ENCODE assay signal across 1 cellular context in the genomic region with DNA sequence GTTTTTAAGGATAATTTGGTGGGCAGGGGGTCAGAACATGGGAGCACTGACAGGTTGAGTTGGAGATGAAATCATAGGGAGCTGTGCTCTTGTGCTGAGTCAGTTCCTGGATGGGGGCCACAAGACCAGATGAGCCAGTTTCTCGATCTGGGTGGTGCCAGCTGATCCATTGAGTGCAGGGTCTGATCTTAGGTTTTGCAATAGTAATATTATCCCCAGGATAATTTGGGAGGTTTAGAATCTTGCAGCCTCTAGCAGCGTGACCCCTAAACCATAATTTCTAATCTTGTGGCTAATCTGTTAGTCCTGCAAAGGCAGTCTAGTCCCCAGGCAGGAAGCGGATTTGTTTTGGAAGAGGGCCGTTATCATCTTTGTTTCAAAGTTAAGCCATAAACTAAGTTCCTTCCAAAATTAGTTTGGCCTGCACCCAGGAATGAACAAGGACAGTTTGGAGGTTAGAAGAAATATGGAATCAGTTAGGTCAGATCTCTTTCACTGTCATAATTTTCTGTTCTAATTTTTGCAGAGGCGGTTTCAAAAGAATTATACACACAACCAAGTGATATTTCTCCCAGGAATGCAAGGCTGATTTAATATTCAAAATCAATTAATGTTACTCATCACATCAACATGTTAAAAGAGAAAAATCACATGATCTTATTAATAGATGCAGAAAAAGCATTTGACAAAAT.
TF ChIP-seq lines count a peak whose summit lies in the region.

No MANE protein-coding gene starts in this region.

TF ChIP-seq in K562, 482 proteins besides CTCF, POLR2A, EP300 and RAD21 (continued from another document):
- TF ChIP-seq MAFK (IDR thresholded peaks at IDR 0.05; ENCODE audit: low read length) (peak; percentile 50; the same call in 1 of the 2 replicates), ELF2 (CRISPR knock-in tag; IDR thresholded peaks at IDR 0.05) (no peak), ZNF316 (IDR thresholded peaks at IDR 0.05) (peak; percentile 74), RBM34 (IDR thresholded peaks at IDR 0.05; ENCODE audit: borderline replicate concordance, insufficient read depth, low read length) (no peak), EHMT2 (IDR thresholded peaks at IDR 0.05) (no peak), KDM2B (CRISPR knock-in tag; IDR thresholded peaks at IDR 0.05) (no peak), C11orf30 (IDR thresholded peaks at IDR 0.05; ENCODE audit: low read depth) (peak; percentile 81), NCOA2 (IDR thresholded peaks at IDR 0.05; ENCODE audit: partially characterized antibody in 2 of 2) (no peak), ZNF282 (CRISPR knock-in tag; IDR thresholded peaks at IDR 0.05) (no peak), FOXP1 (CRISPR knock-in tag; IDR thresholded peaks at IDR 0.05) (no peak), ZNF239 (CRISPR knock-in tag; IDR thresholded peaks at IDR 0.05) (peak; percentile 58), SIX5 (IDR thresholded peaks at IDR 0.05; ENCODE audit: borderline replicate concordance in 1 of 2, insufficient read depth in 1 of 2, low read depth in 1 of 2, low read length in 2 of 2) (no peak), ILK (tag; IDR thresholded peaks at IDR 0.05; ENCODE audit: borderline replicate concordance, low read depth) (no peak), BRD4 (IDR thresholded peaks at IDR 0.05) (no peak), JUND (IDR thresholded peaks at IDR 0.05; ENCODE audit: borderline replicate concordance, low read depth, low read length) (peak; percentile 41; the same call in 1 of the 2 replicates), JUND (tag; IDR thresholded peaks at IDR 0.05; ENCODE audit: borderline replicate concordance, low read depth, low read length) (no peak), ZNF124 (CRISPR knock-in tag; IDR thresholded peaks at IDR 0.05) (no peak), ZKSCAN3 (CRISPR knock-in tag; IDR thresholded peaks at IDR 0.05) (no peak), TBL1XR1 (IDR thresholded peaks at IDR 0.05; ENCODE audit: low read length in 2 of 2) (no peak), BCOR (IDR thresholded peaks at IDR 0.05) (no peak), ZNF408 (CRISPR knock-in tag; IDR thresholded peaks at IDR 0.05; ENCODE audit: low read depth) (no peak), ZC3H4 (CRISPR knock-in tag; IDR thresholded peaks at IDR 0.05; ENCODE audit: borderline replicate concordance) (no peak), SP2 (IDR thresholded peaks at IDR 0.05; ENCODE audit: extremely low read depth, low read depth, low read length, poor library complexity, severe bottlenecking) (no peak), NFRKB (IDR thresholded peaks at IDR 0.05; ENCODE audit: low read depth) (no peak)
- TF ChIP-seq, protein P1, sequence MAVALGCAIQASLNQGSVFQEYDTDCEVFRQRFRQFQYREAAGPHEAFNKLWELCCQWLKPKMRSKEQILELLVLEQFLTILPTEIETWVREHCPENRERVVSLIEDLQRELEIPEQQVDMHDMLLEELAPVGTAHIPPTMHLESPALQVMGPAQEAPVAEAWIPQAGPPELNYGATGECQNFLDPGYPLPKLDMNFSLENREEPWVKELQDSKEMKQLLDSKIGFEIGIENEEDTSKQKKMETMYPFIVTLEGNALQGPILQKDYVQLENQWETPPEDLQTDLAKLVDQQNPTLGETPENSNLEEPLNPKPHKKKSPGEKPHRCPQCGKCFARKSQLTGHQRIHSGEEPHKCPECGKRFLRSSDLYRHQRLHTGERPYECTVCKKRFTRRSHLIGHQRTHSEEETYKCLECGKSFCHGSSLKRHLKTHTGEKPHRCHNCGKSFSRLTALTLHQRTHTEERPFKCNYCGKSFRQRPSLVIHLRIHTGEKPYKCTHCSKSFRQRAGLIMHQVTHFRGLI (CRISPR knock-in tag; IDR thresholded peaks at IDR 0.05) = 0 out of 2 replicates have a peak, but pooled peaks have one; percentile 61
- TF ChIP-seq, protein P2, sequence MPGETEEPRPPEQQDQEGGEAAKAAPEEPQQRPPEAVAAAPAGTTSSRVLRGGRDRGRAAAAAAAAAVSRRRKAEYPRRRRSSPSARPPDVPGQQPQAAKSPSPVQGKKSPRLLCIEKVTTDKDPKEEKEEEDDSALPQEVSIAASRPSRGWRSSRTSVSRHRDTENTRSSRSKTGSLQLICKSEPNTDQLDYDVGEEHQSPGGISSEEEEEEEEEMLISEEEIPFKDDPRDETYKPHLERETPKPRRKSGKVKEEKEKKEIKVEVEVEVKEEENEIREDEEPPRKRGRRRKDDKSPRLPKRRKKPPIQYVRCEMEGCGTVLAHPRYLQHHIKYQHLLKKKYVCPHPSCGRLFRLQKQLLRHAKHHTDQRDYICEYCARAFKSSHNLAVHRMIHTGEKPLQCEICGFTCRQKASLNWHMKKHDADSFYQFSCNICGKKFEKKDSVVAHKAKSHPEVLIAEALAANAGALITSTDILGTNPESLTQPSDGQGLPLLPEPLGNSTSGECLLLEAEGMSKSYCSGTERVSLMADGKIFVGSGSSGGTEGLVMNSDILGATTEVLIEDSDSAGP (CRISPR knock-in tag; IDR thresholded peaks at IDR 0.05) = no peak
- TF ChIP-seq, protein P3, sequence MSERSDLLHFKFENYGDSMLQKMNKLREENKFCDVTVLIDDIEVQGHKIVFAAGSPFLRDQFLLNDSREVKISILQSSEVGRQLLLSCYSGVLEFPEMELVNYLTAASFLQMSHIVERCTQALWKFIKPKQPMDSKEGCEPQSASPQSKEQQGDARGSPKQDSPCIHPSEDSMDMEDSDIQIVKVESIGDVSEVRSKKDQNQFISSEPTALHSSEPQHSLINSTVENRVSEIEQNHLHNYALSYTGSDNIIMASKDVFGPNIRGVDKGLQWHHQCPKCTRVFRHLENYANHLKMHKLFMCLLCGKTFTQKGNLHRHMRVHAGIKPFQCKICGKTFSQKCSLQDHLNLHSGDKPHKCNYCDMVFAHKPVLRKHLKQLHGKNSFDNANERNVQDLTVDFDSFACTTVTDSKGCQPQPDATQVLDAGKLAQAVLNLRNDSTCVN (CRISPR knock-in tag; IDR thresholded peaks at IDR 0.05) = no peak
